Comparison of ENCODE assay signal across 8 cellular contexts in genomic region chr2:226799976-226800940, GRCh38. TPM values are rescaled to one million over a fixed set of nuclear protein-coding genes. Genes with fewer than 3 reads are reported as not detected.
DNase-seq lines count a peak whose midpoint lies in the region; ATAC-seq and TF ChIP-seq lines count a peak whose summit lies in the region.

No MANE protein-coding gene starts in this region.

- ATAC-seq in esophagus mucosa (no peak), GM18870 (IDR thresholded peaks at IDR 0.05; ENCODE audit: unreplicated experiment) (no peak)

- peak overlapping the region; percentile 82 to 94 (median 88) for H3K4me3 Mint-ChIP-seq in CD8-positive, alpha-beta memory T cell

- TF ChIP-seq CTCF in ascending aorta (IDR thresholded peaks at IDR 0.05), result peak in 2 of 3 experiments; percentile 38 to 71

- H3K9ac ChIP-seq in iPS-20b (ENCODE audit: low read depth, low read length) (peak overlapping the region; percentile 73; the same call in 1 of the 2 replicates), skeletal muscle satellite cell (ENCODE audit: low read depth, low read length) (peak overlapping the region; percentile 86)

- peaks cover 15% of the 10 kb centered on the region for H3K4me1 ChIP-seq in CD8-positive, alpha-beta memory T cell (ENCODE audit: insufficient read depth, low read length)
- H3K4me1 ChIP-seq in ascending aorta, result peaks cover 13 to 35% of the 10 kb centered on the region in 2 donors
- H3K4me1 ChIP-seq in iPS-20b (ENCODE audit: insufficient read depth, low read length), result peaks cover 18% of the 10 kb centered on the region
- peaks cover 41% of the 10 kb centered on the region for H3K4me1 ChIP-seq in skeletal muscle satellite cell (ENCODE audit: control insufficient read depth, insufficient read depth, low read length)

- no peaks in the 10 kb centered on the region for H3K9me3 Mint-ChIP-seq in CD8-positive, alpha-beta memory T cell

- no peaks in the 10 kb centered on the region for H3K36me3 ChIP-seq in CD8-positive, alpha-beta memory T cell (ENCODE audit: insufficient read depth, low read length)
- H3K36me3 ChIP-seq in ascending aorta (peaks cover 0 to 12% of the 10 kb centered on the region in 2 donors), iPS-20b (ENCODE audit: insufficient read depth, low read depth, low read length) (peaks cover 25% of the 10 kb centered on the region), skeletal muscle satellite cell (ENCODE audit: insufficient read depth, low read length) (peaks cover 30% of the 10 kb centered on the region)

- intact Hi-C loops in ascending aorta (cut with DNase I), result loop anchor here (2.0 to 5.0 kb wide), 12 partner anchors 35 to 1129 kb away; partner anchors contain the start of gene RHBDD1

- H3K27ac ChIP-seq in CD8-positive, alpha-beta memory T cell (ENCODE audit: low read depth, low read length), result no peak overlapping the region
- H3K27ac ChIP-seq in ascending aorta (peak overlapping the region; percentile 94 to 95), iPS-20b (ENCODE audit: low read length) (no peak overlapping the region)

- no peaks in the 10 kb centered on the region for H3K9me3 ChIP-seq in CD8-positive, alpha-beta memory T cell (ENCODE audit: low read length)
- no peaks in the 10 kb centered on the region for H3K9me3 ChIP-seq in ascending aorta
- H3K9me3 ChIP-seq in iPS-20b (ENCODE audit: insufficient read depth, low read depth, low read length), result no peaks in the 10 kb centered on the region
- no peaks in the 10 kb centered on the region for H3K9me3 ChIP-seq in skeletal muscle satellite cell (replicated peaks; ENCODE audit: low read length)

- CTCF ChIA-PET in CD8-positive, alpha-beta memory T cell (lab: Charles Lee), result interaction anchor here (0.9 to 3.7 kb wide), 8 partner anchors 11 to 911 kb away, joined by 3 to 26 read pairs (median 4); no protein-coding TSS in a partner anchor

- peak overlapping the region; percentile 98 for H3K4me2 ChIP-seq in skeletal muscle satellite cell (ENCODE audit: low read length)

- peak in 1 of 5 donors; percentile 21 for DNase-seq in CD8-positive, alpha-beta memory T cell
- DNase-seq in ascending aorta (ENCODE audit: low spot score in 2 of 2) (no peak), GM19238 (ENCODE audit: insufficient read length, low spot score) (no peak)

- H3K27me3 ChIP-seq in CD8-positive, alpha-beta memory T cell (ENCODE audit: insufficient read depth, low read length, poor library complexity, severe bottlenecking), result no peaks in the 10 kb centered on the region
- peaks cover 1% of the 10 kb centered on the region for H3K27me3 ChIP-seq in ascending aorta
- H3K27me3 ChIP-seq in iPS-20b (ENCODE audit: insufficient read depth, low read length), result peaks cover 5% of the 10 kb centered on the region; the same call in 1 of the 2 replicates
- H3K27me3 ChIP-seq in skeletal muscle satellite cell (ENCODE audit: control insufficient read depth, insufficient read depth, low read length), result no peaks in the 10 kb centered on the region

- peaks cover 0 to 3% (median 0%) of the 10 kb centered on the region in 3 donors for H3K36me3 Mint-ChIP-seq in CD8-positive, alpha-beta memory T cell

- peaks cover 6 to 11% of the 10 kb centered on the region in 2 donors for H3K27me3 Mint-ChIP-seq in CD8-positive, alpha-beta memory T cell

- H3K4me3 ChIP-seq in CD8-positive, alpha-beta memory T cell (ENCODE audit: low read length), result peak overlapping the region; percentile 51
- H3K4me3 ChIP-seq in ascending aorta, result peak overlapping the region; percentile 75 to 86
- peak overlapping the region; percentile 98 for H3K4me3 ChIP-seq in iPS-20b (ENCODE audit: low read length)
- peak overlapping the region; percentile 73 for H3K4me3 ChIP-seq in skeletal muscle satellite cell (ENCODE audit: low read length)

- no peak for TF ChIP-seq RAD21 in Ishikawa (IDR thresholded peaks at IDR 0.05; ENCODE audit: low read depth)

- peak overlapping the region in 6 of 8 donors; percentile 17 to 84 (median 37) for H3K27ac Mint-ChIP-seq in CD8-positive, alpha-beta memory T cell

- H3K4me1 Mint-ChIP-seq in CD8-positive, alpha-beta memory T cell, result peaks cover 15 to 25% (median 22%) of the 10 kb centered on the region in 3 donors

- no peak for TF ChIP-seq EP300 in Ishikawa (IDR thresholded peaks at IDR 0.05; ENCODE audit: borderline replicate concordance)

- POLR2A ChIA-PET in CD8-positive, alpha-beta memory T cell (lab: Charles Lee), result interaction anchor here (0.9 to 4.7 kb wide), 3 partner anchors 9 to 36 kb away, joined by 3 to 33 read pairs (median 9); partner anchors contain the start of gene RHBDD1

TF ChIP-seq in Ishikawa, 13 proteins besides CTCF, POLR2A, EP300 and RAD21:
- TF ChIP-seq EGR1 (IDR thresholded peaks at IDR 0.05) (peak; percentile 26; the same call in 1 of the 2 replicates), NFIC (IDR thresholded peaks at IDR 0.05) (no peak), ZBTB7A (IDR thresholded peaks at IDR 0.05; ENCODE audit: low read depth) (peak; percentile 63; the same call in 1 of the 2 replicates), TAF1 (IDR thresholded peaks at IDR 0.05; ENCODE audit: low read depth) (no peak)

RNA-seq across cellular contexts. Expression of gene IRS1, which starts 0.6 kb away (rescaled TPM):
- 1 to 10 TPM; 3.6 to 3.9 TPM for total RNA-seq in CD8-positive, alpha-beta memory T cell
- polyA plus RNA-seq in CD8-positive, alpha-beta memory T cell, result 0.20 TPM
- total RNA-seq in ascending aorta, result 18.6 TPM
- 35.8 and 38.5 TPM in 2 replicates for total RNA-seq in skeletal muscle satellite cell (2012; rRNA removed)
- 13.9 TPM for total RNA-seq in esophagus mucosa

RNA-seq across cellular contexts. Expression of gene RHBDD1, which starts 35.6 kb away (rescaled TPM):
- total RNA-seq in CD8-positive, alpha-beta memory T cell, result 10 to 100 TPM; 32.8 to 35.7 TPM
- 19.2 TPM for polyA plus RNA-seq in CD8-positive, alpha-beta memory T cell
- total RNA-seq in ascending aorta (3.7 TPM), esophagus mucosa (26.6 TPM)
- 18.3 and 19.2 TPM in 2 replicates for total RNA-seq in skeletal muscle satellite cell (2012; rRNA removed)

Comparison
In these comparisons a context has a peak if more than half of its experiments do, and no peak if none do; other contexts are left out.
1. H3K27ac ChIP-seq: peak in ascending aorta (2 of 2); none in CD8-positive, alpha-beta memory T cell (single experiment) and iPS-20b (single experiment).
2. Peak in every context shown above with its lines, with median percentiles within 50 percentile points of each other: H3K4me3 ChIP-seq.